In genomic region chr18:74378179-74378682, GRCh38 we compare ENCODE assay signal across 11 cellular contexts.
A peak's percentile ranks its signal among the peaks of the same experiment; 100 is the strongest.
DNase-seq lines count a peak whose midpoint lies in the region; ATAC-seq and FAIRE-seq lines count a peak whose summit lies in the region.
"Had no signal": no experiment of that assay in that cellular context is flagged by ENCODE, and none has a peak within 500 bp of the region (broad histone marks: within the 10 kb centered on the region; RNA-seq: fewer than 3 reads in every experiment).

No MANE protein-coding gene starts in this region.

- H3K27ac Mint-ChIP-seq in central memory CD8-positive, alpha-beta T cell (ENCODE audit: low read depth) = no peak overlapping the region
- H3K27ac Mint-ChIP-seq in stimulated activated naive CD8-positive, alpha-beta T cell treated with anti-CD3 and anti-CD28 coated beads, Interleukin-15, amount 100 ng/mL, for 72 hours = peak overlapping the region; percentile 92 to 95
- H3K27ac Mint-ChIP-seq: endodermal cell had no signal

- H3K4me3 Mint-ChIP-seq in central memory CD8-positive, alpha-beta T cell = no peak overlapping the region
- H3K4me3 Mint-ChIP-seq in stimulated activated naive CD8-positive, alpha-beta T cell treated with anti-CD3 and anti-CD28 coated beads, Interleukin-15, amount 100 ng/mL, for 72 hours = peak overlapping the region; percentile 66 to 81
- H3K4me3 Mint-ChIP-seq: endodermal cell had no signal

- H3K27me3 Mint-ChIP-seq in central memory CD8-positive, alpha-beta T cell = no peaks in the 10 kb centered on the region
- H3K27me3 Mint-ChIP-seq in stimulated activated naive CD8-positive, alpha-beta T cell treated with anti-CD3 and anti-CD28 coated beads, Interleukin-15, amount 100 ng/mL, for 72 hours = no peaks in the 10 kb centered on the region

- no peaks in the 10 kb centered on the region for H3K9me3 Mint-ChIP-seq in central memory CD8-positive, alpha-beta T cell
- H3K9me3 Mint-ChIP-seq in stimulated activated naive CD8-positive, alpha-beta T cell treated with anti-CD3 and anti-CD28 coated beads, Interleukin-15, amount 100 ng/mL, for 72 hours = peaks cover 0 to 7% of the 10 kb centered on the region in 2 donors

- peak; percentile 56 for DNase-seq in activated CD8-positive, alpha-beta memory T cell treated with anti-CD3 and anti-CD28 coated beads for 24 hours
- no peak for DNase-seq in activated CD8-positive, alpha-beta memory T cell treated with anti-CD3 and anti-CD28 coated beads, Interleukin-2, amount 50 U/mL, for 48 hours
- DNase-seq in MG63 (peak; percentile 26), DMS53 (lab: John Stamatoyannopoulos, UW) (no peak), urothelium cell line (ENCODE audit: low spot score) (no peak), HK-2 (ENCODE audit: unreplicated experiment) (no peak)
- DNase-seq in central memory CD8-positive, alpha-beta T cell (ENCODE audit: low spot score in 2 of 2) = peak in 1 of 2 donors; percentile 10
- peak; percentile 19 to 47 for DNase-seq in stimulated activated naive CD8-positive, alpha-beta T cell treated with anti-CD3 and anti-CD28 coated beads, Interleukin-15, amount 100 ng/mL, for 72 hours
- DNase-seq: endodermal cell; NCI-H510A treated with DMSO at 0.1 percent for 48 hours; stimulated activated CD4-positive, alpha-beta T cell treated with anti-CD3 and anti-CD28 coated beads, Interleukin-12 subunit alpha, Interleukin-12 subunit beta, amount 100 ng/mL, for 4 hours had no signal

- no peaks in the 10 kb centered on the region for H3K27me3 ChIP-seq in MG63

- ATAC-seq in central memory CD8-positive, alpha-beta T cell (replicated peaks; ENCODE audit: extremely low read depth, poor library complexity, severe bottlenecking) = peak; percentile 19
- ATAC-seq in stimulated activated naive CD8-positive, alpha-beta T cell treated with anti-CD3 and anti-CD28 coated beads, Interleukin-15, amount 100 ng/mL, for 72 hours = peak; percentile 85

- FAIRE-seq in urothelium cell line (lab: Jason Lieb, UNC) = no peak

- peaks cover 2% of the 10 kb centered on the region for H3K36me3 Mint-ChIP-seq in central memory CD8-positive, alpha-beta T cell (ENCODE audit: insufficient read depth)

- peaks cover 21% of the 10 kb centered on the region for H3K4me1 Mint-ChIP-seq in central memory CD8-positive, alpha-beta T cell
- H3K4me1 Mint-ChIP-seq in stimulated activated naive CD8-positive, alpha-beta T cell treated with anti-CD3 and anti-CD28 coated beads, Interleukin-15, amount 100 ng/mL, for 72 hours = peaks cover 49% of the 10 kb centered on the region

- no peaks in the 10 kb centered on the region for H3K36me3 ChIP-seq in MG63

- no peaks in the 10 kb centered on the region for H3K9me3 ChIP-seq in MG63

- no peak overlapping the region for H3K4me3 ChIP-seq in MG63

Comparison
In these comparisons a context has a peak if more than half of its experiments do, and no peak if none do; other contexts are left out.
1. DNase-seq: peak in activated CD8-positive, alpha-beta memory T cell treated with anti-CD3 and anti-CD28 coated beads for 24 hours (single experiment), MG63 (single experiment) and stimulated activated naive CD8-positive, alpha-beta T cell treated with anti-CD3 and anti-CD28 coated beads, Interleukin-15, amount 100 ng/mL, for 72 hours (2 of 2); none in activated CD8-positive, alpha-beta memory T cell treated with anti-CD3 and anti-CD28 coated beads, Interleukin-2, amount 50 U/mL, for 48 hours (single experiment), DMS53 (single experiment), urothelium cell line (single experiment) and HK-2 (single experiment).